1 cellular context compared by ENCODE assay signal in genomic region chr11:125356736-125357292, GRCh38.
TF ChIP-seq lines count a peak whose summit lies in the region.

No MANE protein-coding gene starts in this region.

TF ChIP-seq in IMR-90, 13 proteins besides CTCF, POLR2A, EP300 and RAD21 (continued from another document):
- no peak for TF ChIP-seq MAZ (IDR thresholded peaks at IDR 0.05; ENCODE audit: borderline replicate concordance, low read depth, low read length)
- no peak for TF ChIP-seq RFX5 (IDR thresholded peaks at IDR 0.05; ENCODE audit: low read depth, low read length)
- TF ChIP-seq RCOR1 (IDR thresholded peaks at IDR 0.05; ENCODE audit: insufficient replicate concordance, low read length): no peak
